1 cellular context compared by ENCODE assay signal in the genomic region with DNA sequence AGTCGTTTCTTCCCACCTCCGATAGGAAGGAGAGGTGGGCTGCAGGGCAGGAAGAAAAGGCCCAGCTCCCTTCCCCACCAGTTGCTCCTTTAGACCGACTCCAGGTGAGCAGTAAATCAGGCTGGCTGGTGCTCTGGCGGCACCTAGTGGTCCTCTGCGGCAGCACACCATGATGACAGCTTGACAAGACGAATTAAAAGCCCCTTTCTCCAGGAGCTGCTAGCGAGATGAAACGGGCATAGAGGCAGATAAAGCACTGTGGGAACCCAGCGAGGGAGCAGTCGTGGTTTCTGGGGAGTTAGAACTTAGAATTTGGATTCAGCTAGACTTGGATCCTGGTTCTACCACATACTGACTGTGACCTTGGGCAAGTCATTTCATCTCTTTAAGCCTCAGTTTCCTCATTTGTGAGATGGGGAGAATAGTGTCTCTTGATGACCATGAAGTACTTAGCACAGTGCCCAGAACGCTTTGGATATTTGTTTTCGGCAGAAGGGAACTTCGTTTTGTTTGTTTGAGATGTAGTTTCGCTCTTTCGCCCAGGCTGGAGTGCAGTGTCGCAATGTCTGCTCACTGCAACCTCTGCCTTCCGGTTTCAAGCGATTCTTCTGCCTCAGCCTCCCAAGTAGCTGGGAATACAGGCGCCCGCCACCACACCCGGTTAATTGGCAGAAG.
TF ChIP-seq lines count a peak whose summit lies in the region.

No MANE protein-coding gene starts in this region.

TF ChIP-seq in HepG2, 621 proteins besides CTCF, POLR2A, EP300 and RAD21 (continued from another document and continues in another):
- TF ChIP-seq, protein P1, sequence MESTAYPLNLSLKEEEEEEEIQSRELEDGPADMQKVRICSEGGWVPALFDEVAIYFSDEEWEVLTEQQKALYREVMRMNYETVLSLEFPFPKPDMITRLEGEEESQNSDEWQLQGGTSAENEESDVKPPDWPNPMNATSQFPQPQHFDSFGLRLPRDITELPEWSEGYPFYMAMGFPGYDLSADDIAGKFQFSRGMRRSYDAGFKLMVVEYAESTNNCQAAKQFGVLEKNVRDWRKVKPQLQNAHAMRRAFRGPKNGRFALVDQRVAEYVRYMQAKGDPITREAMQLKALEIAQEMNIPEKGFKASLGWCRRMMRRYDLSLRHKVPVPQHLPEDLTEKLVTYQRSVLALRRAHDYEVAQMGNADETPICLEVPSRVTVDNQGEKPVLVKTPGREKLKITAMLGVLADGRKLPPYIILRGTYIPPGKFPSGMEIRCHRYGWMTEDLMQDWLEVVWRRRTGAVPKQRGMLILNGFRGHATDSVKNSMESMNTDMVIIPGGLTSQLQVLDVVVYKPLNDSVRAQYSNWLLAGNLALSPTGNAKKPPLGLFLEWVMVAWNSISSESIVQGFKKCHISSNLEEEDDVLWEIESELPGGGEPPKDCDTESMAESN (CRISPR knock-in tag; conservative IDR thresholded peaks at IDR 0.05) = 0 out of 2 replicates have a peak, but pooled peaks have one; percentile 26
- no peak for TF ChIP-seq MBNL3 (CRISPR knock-in tag; conservative IDR thresholded peaks at IDR 0.05)
- TF ChIP-seq, protein P2, sequence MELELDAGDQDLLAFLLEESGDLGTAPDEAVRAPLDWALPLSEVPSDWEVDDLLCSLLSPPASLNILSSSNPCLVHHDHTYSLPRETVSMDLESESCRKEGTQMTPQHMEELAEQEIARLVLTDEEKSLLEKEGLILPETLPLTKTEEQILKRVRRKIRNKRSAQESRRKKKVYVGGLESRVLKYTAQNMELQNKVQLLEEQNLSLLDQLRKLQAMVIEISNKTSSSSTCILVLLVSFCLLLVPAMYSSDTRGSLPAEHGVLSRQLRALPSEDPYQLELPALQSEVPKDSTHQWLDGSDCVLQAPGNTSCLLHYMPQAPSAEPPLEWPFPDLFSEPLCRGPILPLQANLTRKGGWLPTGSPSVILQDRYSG (CRISPR knock-in tag; IDR thresholded peaks at IDR 0.05) = no peak
- peak; percentile 48; the same call in 1 of the 2 replicates for TF ChIP-seq TGIF2 (CRISPR knock-in tag; IDR thresholded peaks at IDR 0.05)
- TF ChIP-seq, protein P3, sequence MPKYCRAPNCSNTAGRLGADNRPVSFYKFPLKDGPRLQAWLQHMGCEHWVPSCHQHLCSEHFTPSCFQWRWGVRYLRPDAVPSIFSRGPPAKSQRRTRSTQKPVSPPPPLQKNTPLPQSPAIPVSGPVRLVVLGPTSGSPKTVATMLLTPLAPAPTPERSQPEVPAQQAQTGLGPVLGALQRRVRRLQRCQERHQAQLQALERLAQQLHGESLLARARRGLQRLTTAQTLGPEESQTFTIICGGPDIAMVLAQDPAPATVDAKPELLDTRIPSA (CRISPR knock-in tag; IDR thresholded peaks at IDR 0.05; ENCODE audit: borderline replicate concordance) = no peak
- TF ChIP-seq SIX1 (CRISPR knock-in tag; IDR thresholded peaks at IDR 0.05; ENCODE audit: borderline replicate concordance) = peak; percentile 58; the same call in 1 of the 2 replicates
- TF ChIP-seq, protein P4, sequence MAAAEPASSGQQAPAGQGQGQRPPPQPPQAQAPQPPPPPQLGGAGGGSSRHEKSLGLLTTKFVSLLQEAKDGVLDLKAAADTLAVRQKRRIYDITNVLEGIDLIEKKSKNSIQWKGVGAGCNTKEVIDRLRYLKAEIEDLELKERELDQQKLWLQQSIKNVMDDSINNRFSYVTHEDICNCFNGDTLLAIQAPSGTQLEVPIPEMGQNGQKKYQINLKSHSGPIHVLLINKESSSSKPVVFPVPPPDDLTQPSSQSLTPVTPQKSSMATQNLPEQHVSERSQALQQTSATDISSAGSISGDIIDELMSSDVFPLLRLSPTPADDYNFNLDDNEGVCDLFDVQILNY (CRISPR knock-in tag; conservative IDR thresholded peaks at IDR 0.05) = no peak
- TF ChIP-seq, protein P5, sequence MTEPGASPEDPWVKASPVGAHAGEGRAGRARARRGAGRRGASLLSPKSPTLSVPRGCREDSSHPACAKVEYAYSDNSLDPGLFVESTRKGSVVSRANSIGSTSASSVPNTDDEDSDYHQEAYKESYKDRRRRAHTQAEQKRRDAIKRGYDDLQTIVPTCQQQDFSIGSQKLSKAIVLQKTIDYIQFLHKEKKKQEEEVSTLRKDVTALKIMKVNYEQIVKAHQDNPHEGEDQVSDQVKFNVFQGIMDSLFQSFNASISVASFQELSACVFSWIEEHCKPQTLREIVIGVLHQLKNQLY (CRISPR knock-in tag; IDR thresholded peaks at IDR 0.05) = 0 out of 2 replicates have a peak, but pooled peaks have one; percentile 32
- TF ChIP-seq RXRB (CRISPR knock-in tag; IDR thresholded peaks at IDR 0.05; ENCODE audit: borderline replicate concordance) = 0 out of 2 replicates have a peak, but pooled peaks have one; percentile 30
- no peak for TF ChIP-seq SIN3A (IDR thresholded peaks at IDR 0.05; ENCODE audit: borderline replicate concordance, low read depth, low read length)
- TF ChIP-seq, protein P6, sequence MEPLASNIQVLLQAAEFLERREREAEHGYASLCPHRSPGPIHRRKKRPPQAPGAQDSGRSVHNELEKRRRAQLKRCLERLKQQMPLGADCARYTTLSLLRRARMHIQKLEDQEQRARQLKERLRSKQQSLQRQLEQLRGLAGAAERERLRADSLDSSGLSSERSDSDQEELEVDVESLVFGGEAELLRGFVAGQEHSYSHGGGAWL (CRISPR knock-in tag; IDR thresholded peaks at IDR 0.05) = no peak; the same call in 1 of the 2 replicates
- no peak for TF ChIP-seq PAF1 (CRISPR knock-in tag; IDR thresholded peaks at IDR 0.05)
- peak; percentile 34; the same call in 1 of the 2 replicates for TF ChIP-seq FOXC1 (CRISPR knock-in tag; IDR thresholded peaks at IDR 0.05; ENCODE audit: borderline replicate concordance)
- no peak for TF ChIP-seq XBP1 (CRISPR knock-in tag; IDR thresholded peaks at IDR 0.05)
- TF ChIP-seq ZNF343 (CRISPR knock-in tag; IDR thresholded peaks at IDR 0.05) = no peak
- TF ChIP-seq MZF1 (CRISPR knock-in tag; IDR thresholded peaks at IDR 0.05; ENCODE audit: borderline replicate concordance) = no peak
- TF ChIP-seq KLF16 (CRISPR knock-in tag; IDR thresholded peaks at IDR 0.05) = peak in 1 of 2 experiments; percentile 51; a peak in 1 of 4 replicates
- TF ChIP-seq, protein P7, sequence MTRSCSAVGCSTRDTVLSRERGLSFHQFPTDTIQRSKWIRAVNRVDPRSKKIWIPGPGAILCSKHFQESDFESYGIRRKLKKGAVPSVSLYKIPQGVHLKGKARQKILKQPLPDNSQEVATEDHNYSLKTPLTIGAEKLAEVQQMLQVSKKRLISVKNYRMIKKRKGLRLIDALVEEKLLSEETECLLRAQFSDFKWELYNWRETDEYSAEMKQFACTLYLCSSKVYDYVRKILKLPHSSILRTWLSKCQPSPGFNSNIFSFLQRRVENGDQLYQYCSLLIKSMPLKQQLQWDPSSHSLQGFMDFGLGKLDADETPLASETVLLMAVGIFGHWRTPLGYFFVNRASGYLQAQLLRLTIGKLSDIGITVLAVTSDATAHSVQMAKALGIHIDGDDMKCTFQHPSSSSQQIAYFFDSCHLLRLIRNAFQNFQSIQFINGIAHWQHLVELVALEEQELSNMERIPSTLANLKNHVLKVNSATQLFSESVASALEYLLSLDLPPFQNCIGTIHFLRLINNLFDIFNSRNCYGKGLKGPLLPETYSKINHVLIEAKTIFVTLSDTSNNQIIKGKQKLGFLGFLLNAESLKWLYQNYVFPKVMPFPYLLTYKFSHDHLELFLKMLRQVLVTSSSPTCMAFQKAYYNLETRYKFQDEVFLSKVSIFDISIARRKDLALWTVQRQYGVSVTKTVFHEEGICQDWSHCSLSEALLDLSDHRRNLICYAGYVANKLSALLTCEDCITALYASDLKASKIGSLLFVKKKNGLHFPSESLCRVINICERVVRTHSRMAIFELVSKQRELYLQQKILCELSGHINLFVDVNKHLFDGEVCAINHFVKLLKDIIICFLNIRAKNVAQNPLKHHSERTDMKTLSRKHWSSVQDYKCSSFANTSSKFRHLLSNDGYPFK (CRISPR knock-in tag; IDR thresholded peaks at IDR 0.05; ENCODE audit: borderline replicate concordance) = peak; percentile 59; the same call in 1 of the 2 replicates
- TF ChIP-seq, protein P8, sequence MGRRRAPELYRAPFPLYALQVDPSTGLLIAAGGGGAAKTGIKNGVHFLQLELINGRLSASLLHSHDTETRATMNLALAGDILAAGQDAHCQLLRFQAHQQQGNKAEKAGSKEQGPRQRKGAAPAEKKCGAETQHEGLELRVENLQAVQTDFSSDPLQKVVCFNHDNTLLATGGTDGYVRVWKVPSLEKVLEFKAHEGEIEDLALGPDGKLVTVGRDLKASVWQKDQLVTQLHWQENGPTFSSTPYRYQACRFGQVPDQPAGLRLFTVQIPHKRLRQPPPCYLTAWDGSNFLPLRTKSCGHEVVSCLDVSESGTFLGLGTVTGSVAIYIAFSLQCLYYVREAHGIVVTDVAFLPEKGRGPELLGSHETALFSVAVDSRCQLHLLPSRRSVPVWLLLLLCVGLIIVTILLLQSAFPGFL (CRISPR knock-in tag; IDR thresholded peaks at IDR 0.05) = no peak
- TF ChIP-seq MYNN (CRISPR knock-in tag; IDR thresholded peaks at IDR 0.05; ENCODE audit: low read depth) = no peak
- TF ChIP-seq U2AF1 (optimal IDR thresholded peaks at IDR 0.05; ENCODE audit: low read depth, low read length) = no peak
- TF ChIP-seq, protein P9, sequence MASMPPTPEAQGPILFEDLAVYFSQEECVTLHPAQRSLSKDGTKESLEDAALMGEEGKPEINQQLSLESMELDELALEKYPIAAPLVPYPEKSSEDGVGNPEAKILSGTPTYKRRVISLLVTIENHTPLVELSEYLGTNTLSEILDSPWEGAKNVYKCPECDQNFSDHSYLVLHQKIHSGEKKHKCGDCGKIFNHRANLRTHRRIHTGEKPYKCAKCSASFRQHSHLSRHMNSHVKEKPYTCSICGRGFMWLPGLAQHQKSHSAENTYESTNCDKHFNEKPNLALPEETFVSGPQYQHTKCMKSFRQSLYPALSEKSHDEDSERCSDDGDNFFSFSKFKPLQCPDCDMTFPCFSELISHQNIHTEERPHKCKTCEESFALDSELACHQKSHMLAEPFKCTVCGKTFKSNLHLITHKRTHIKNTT (CRISPR knock-in tag; IDR thresholded peaks at IDR 0.05) = no peak
- no peak for TF ChIP-seq CREM (IDR thresholded peaks at IDR 0.05)
- TF ChIP-seq CREM (CRISPR knock-in tag; IDR thresholded peaks at IDR 0.05) = no peak
- no peak for TF ChIP-seq ARHGAP35 (CRISPR knock-in tag; IDR thresholded peaks at IDR 0.05; ENCODE audit: borderline replicate concordance)
- 0 out of 2 replicates have a peak, but pooled peaks have one; percentile 29 for TF ChIP-seq THAP11 (CRISPR knock-in tag; IDR thresholded peaks at IDR 0.05)
- TF ChIP-seq ESRRA (CRISPR knock-in tag; IDR thresholded peaks at IDR 0.05; ENCODE audit: low read depth) = no peak
- TF ChIP-seq DNMT1 (CRISPR knock-in tag; IDR thresholded peaks at IDR 0.05) = no peak
- TF ChIP-seq ZNF256 (CRISPR knock-in tag; conservative IDR thresholded peaks at IDR 0.05) = no peak
- TF ChIP-seq NFRKB (IDR thresholded peaks at IDR 0.05) = no peak
- TF ChIP-seq CHCHD3 (CRISPR knock-in tag; IDR thresholded peaks at IDR 0.05) = no peak
- peak; percentile 62; the same call in 1 of the 2 replicates for TF ChIP-seq MEF2D (CRISPR knock-in tag; IDR thresholded peaks at IDR 0.05)
- TF ChIP-seq, protein P10, sequence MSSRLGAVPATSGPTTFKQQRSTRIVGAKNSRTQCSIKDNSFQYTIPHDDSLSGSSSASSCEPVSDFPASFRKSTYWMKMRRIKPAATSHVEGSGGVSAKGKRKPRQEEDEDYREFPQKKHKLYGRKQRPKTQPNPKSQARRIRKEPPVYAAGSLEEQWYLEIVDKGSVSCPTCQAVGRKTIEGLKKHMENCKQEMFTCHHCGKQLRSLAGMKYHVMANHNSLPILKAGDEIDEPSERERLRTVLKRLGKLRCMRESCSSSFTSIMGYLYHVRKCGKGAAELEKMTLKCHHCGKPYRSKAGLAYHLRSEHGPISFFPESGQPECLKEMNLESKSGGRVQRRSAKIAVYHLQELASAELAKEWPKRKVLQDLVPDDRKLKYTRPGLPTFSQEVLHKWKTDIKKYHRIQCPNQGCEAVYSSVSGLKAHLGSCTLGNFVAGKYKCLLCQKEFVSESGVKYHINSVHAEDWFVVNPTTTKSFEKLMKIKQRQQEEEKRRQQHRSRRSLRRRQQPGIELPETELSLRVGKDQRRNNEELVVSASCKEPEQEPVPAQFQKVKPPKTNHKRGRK (CRISPR knock-in tag; IDR thresholded peaks at IDR 0.05) = no peak
- peak; percentile 33 for TF ChIP-seq YY1 (IDR thresholded peaks at IDR 0.05; ENCODE audit: insufficient read depth, insufficient replicate concordance, low read depth, low read length)
- TF ChIP-seq HNRNPK (IDR thresholded peaks at IDR 0.05; ENCODE audit: low read depth, low read length, poor library complexity, severe bottlenecking) = no peak
- no peak for TF ChIP-seq HHEX (CRISPR knock-in tag; IDR thresholded peaks at IDR 0.05)
- TF ChIP-seq, protein P11, sequence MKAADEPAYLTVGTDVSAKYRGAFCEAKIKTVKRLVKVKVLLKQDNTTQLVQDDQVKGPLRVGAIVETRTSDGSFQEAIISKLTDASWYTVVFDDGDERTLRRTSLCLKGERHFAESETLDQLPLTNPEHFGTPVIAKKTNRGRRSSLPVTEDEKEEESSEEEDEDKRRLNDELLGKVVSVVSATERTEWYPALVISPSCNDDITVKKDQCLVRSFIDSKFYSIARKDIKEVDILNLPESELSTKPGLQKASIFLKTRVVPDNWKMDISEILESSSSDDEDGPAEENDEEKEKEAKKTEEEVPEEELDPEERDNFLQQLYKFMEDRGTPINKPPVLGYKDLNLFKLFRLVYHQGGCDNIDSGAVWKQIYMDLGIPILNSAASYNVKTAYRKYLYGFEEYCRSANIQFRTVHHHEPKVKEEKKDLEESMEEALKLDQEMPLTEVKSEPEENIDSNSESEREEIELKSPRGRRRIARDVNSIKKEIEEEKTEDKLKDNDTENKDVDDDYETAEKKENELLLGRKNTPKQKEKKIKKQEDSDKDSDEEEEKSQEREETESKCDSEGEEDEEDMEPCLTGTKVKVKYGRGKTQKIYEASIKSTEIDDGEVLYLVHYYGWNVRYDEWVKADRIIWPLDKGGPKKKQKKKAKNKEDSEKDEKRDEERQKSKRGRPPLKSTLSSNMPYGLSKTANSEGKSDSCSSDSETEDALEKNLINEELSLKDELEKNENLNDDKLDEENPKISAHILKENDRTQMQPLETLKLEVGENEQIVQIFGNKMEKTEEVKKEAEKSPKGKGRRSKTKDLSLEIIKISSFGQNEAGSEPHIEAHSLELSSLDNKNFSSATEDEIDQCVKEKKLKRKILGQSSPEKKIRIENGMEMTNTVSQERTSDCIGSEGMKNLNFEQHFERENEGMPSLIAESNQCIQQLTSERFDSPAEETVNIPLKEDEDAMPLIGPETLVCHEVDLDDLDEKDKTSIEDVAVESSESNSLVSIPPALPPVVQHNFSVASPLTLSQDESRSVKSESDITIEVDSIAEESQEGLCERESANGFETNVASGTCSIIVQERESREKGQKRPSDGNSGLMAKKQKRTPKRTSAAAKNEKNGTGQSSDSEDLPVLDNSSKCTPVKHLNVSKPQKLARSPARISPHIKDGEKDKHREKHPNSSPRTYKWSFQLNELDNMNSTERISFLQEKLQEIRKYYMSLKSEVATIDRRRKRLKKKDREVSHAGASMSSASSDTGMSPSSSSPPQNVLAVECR (CRISPR knock-in tag; IDR thresholded peaks at IDR 0.05; ENCODE audit: borderline replicate concordance) = peak; percentile 15; the same call in 1 of the 2 replicates
- peak; percentile 67; the same call in 1 of the 2 replicates for TF ChIP-seq ZMYM2 (CRISPR knock-in tag; IDR thresholded peaks at IDR 0.05)
- TF ChIP-seq PCBP2 (optimal IDR thresholded peaks at IDR 0.05; ENCODE audit: low read depth, low read length, poor library complexity, severe bottlenecking) = no peak
- TF ChIP-seq HNRNPL (IDR thresholded peaks at IDR 0.05; ENCODE audit: low read depth, low read length) = no peak
- no peak for TF ChIP-seq HOXA9 (CRISPR knock-in tag; IDR thresholded peaks at IDR 0.05; ENCODE audit: borderline replicate concordance)
- no peak for TF ChIP-seq SMARCE1 (IDR thresholded peaks at IDR 0.05; ENCODE audit: borderline replicate concordance)
- TF ChIP-seq KDM3A (CRISPR knock-in tag; IDR thresholded peaks at IDR 0.05; ENCODE audit: low read depth) = 0 out of 2 replicates have a peak, but pooled peaks have one; percentile 33
- no peak for TF ChIP-seq WIZ (CRISPR knock-in tag; IDR thresholded peaks at IDR 0.05)
